In genomic region chr20:38973107-38973506, GRCh38 we compare ENCODE assay signal across 19 cellular contexts. TPM values are rescaled to one million over a fixed set of nuclear protein-coding genes. Genes with fewer than 3 reads are reported as not detected.
DNase-seq lines count a peak whose midpoint lies in the region; ATAC-seq and TF ChIP-seq lines count a peak whose summit lies in the region.
"Had no signal": no experiment of that assay in that cellular context is flagged by ENCODE, and none has a peak within 500 bp of the region (broad histone marks: within the 10 kb centered on the region; RNA-seq: fewer than 3 reads in every experiment).

No MANE protein-coding gene starts in this region.

- H3K36me3 Mint-ChIP-seq in type B pancreatic cell, result peaks cover 10% of the 10 kb centered on the region

- no peaks in the 10 kb centered on the region for H3K4me1 Mint-ChIP-seq in type B pancreatic cell (ENCODE audit: unreplicated experiment)
- H3K4me1 Mint-ChIP-seq: activated naive CD4-positive, alpha-beta T cell treated with anti-CD3 and anti-CD28 coated beads, Interleukin-2, amount 10 ng/mL, durations not matched to agents 7 days and 5 days had no signal

- no peak overlapping the region for H3K4me3 Mint-ChIP-seq in type B pancreatic cell
- H3K4me3 Mint-ChIP-seq: activated naive CD4-positive, alpha-beta T cell treated with anti-CD3 and anti-CD28 coated beads, Interleukin-2, amount 10 ng/mL, durations not matched to agents 7 days and 5 days; CD8-positive, alpha-beta T cell had no signal

- no peak for TF ChIP-seq POLR2A in transverse colon (IDR thresholded peaks at IDR 0.05)

- H3K9me3 Mint-ChIP-seq in type B pancreatic cell, result no peaks in the 10 kb centered on the region
- H3K9me3 Mint-ChIP-seq: activated naive CD4-positive, alpha-beta T cell treated with anti-CD3 and anti-CD28 coated beads, Interleukin-2, amount 10 ng/mL, durations not matched to agents 7 days and 5 days; CD8-positive, alpha-beta T cell had no signal

- H3K9me3 ChIP-seq in heart right ventricle (no peaks in the 10 kb centered on the region), muscle layer of duodenum (ENCODE audit: control insufficient read depth in 1 of 2, low read length in 2 of 2) (no peaks in the 10 kb centered on the region), transverse colon (no peaks in the 10 kb centered on the region)
- H3K9me3 ChIP-seq: tibial artery had no signal

- TF ChIP-seq EP300 in transverse colon (IDR thresholded peaks at IDR 0.05; ENCODE audit: low read depth), result no peak

- H3K27ac Mint-ChIP-seq in type B pancreatic cell, result no peak overlapping the region
- H3K27ac Mint-ChIP-seq: activated naive CD4-positive, alpha-beta T cell treated with anti-CD3 and anti-CD28 coated beads, Interleukin-2, amount 10 ng/mL, durations not matched to agents 7 days and 5 days; CD8-positive, alpha-beta T cell; progenitor cell of endocrine pancreas had no signal

- ATAC-seq in heart right ventricle (peak in 2 of 8 donors; percentile 5 to 6), left ventricle myocardium superior (no peak), GM18907 (IDR thresholded peaks at IDR 0.05; ENCODE audit: unreplicated experiment) (no peak)
- ATAC-seq: CD8-positive, alpha-beta T cell; stimulated activated naive CD8-positive, alpha-beta T cell treated with anti-CD3 and anti-CD28 coated beads, Interleukin-15, Interleukin-2, amounts not matched to agents 100 U/mL and 50 U/mL, for 24 hours had no signal

- no peaks in the 10 kb centered on the region for H3K27me3 ChIP-seq in heart right ventricle
- H3K27me3 ChIP-seq in muscle layer of duodenum (ENCODE audit: low read depth, low read length), result no peaks in the 10 kb centered on the region
- no peaks in the 10 kb centered on the region for H3K27me3 ChIP-seq in transverse colon
- H3K27me3 ChIP-seq: tibial artery had no signal

- H3K4me1 ChIP-seq in heart right ventricle (peaks cover 0 to 38% (median 6%) of the 10 kb centered on the region in 9 donors), muscle layer of duodenum (ENCODE audit: control insufficient read depth in 1 of 2, insufficient read depth in 2 of 2, low read length in 2 of 2) (peaks cover 5% of the 10 kb centered on the region in 2 donors), transverse colon (peaks cover 12 to 40% (median 23%) of the 10 kb centered on the region in 4 donors)

- DNase-seq in heart right ventricle (no peak), left ventricle myocardium superior (no peak), astrocyte of the spinal cord (ENCODE audit: low read depth, low spot score) (peak; percentile 2), transverse colon (no peak), type B pancreatic cell (ENCODE audit: extremely low spot score, unreplicated experiment) (no peak), KG1 (lab: John Stamatoyannopoulos, UW) (no peak)
- DNase-seq: activated naive CD4-positive, alpha-beta T cell treated with anti-CD3 and anti-CD28 coated beads, Interleukin-2, amount 10 ng/mL, durations not matched to agents 7 days and 5 days; CD8-positive, alpha-beta T cell; DMS 273 treated with DMSO at 0.1 percent for 48 hours; H7; NCI-H1417; NCI-H2029 treated with DMSO at 0.1 percent for 48 hours; OCI-M1; stimulated activated naive CD8-positive, alpha-beta T cell treated with anti-CD3 and anti-CD28 coated beads, Interleukin-15, Interleukin-2, amounts not matched to agents 100 U/mL and 50 U/mL, for 24 hours; tibial artery had no signal

- H3K4me3 ChIP-seq in heart right ventricle (no peak overlapping the region), astrocyte of the spinal cord (ENCODE audit: low read depth, low read length) (no peak overlapping the region), muscle layer of duodenum (ENCODE audit: low read depth in 1 of 2, low read length in 2 of 2) (peak overlapping the region in 1 of 2 donors; percentile 4), transverse colon (no peak overlapping the region)
- H3K4me3 ChIP-seq: tibial artery had no signal

- intact Hi-C loops in heart right ventricle (cut with DNase I) (no loop called here), left ventricle myocardium superior (cut with micrococcal nuclease) (no loop called here), transverse colon (cut with DNase I; ENCODE audit: low total_unique reads) (no loop called here)

- H3K36me3 ChIP-seq in heart right ventricle, result peaks cover 0 to 85% (median 19%) of the 10 kb centered on the region in 9 donors
- peaks cover 8 to 11% of the 10 kb centered on the region in 2 donors for H3K36me3 ChIP-seq in muscle layer of duodenum (ENCODE audit: control insufficient read depth in 1 of 2, insufficient read depth in 2 of 2, low read length in 2 of 2)
- peaks cover 0 to 10% (median 0%) of the 10 kb centered on the region in 4 donors for H3K36me3 ChIP-seq in transverse colon

- in situ Hi-C loops in astrocyte of the spinal cord (cut with HindIII; ENCODE audit: low sequenced_read_pairs) (no loop called here), transverse colon (cut with MboI; ENCODE audit: low pct_ligation_motif_present in 1 of 4, low pct_unique_long_range_greater_than_20kb in 1 of 4, low sequenced_read_pairs in 3 of 4) (no loop called here)

- H3K27me3 Mint-ChIP-seq in type B pancreatic cell, result no peaks in the 10 kb centered on the region
- H3K27me3 Mint-ChIP-seq: activated naive CD4-positive, alpha-beta T cell treated with anti-CD3 and anti-CD28 coated beads, Interleukin-2, amount 10 ng/mL, durations not matched to agents 7 days and 5 days; progenitor cell of endocrine pancreas had no signal

- peak overlapping the region in 7 of 10 donors; percentile 3 to 62 (median 46) for H3K27ac ChIP-seq in heart right ventricle
- H3K27ac ChIP-seq in muscle layer of duodenum (ENCODE audit: low read length), result peak overlapping the region; percentile 82
- peak overlapping the region in 3 of 4 donors; percentile 33 to 66 (median 48) for H3K27ac ChIP-seq in transverse colon
- H3K27ac ChIP-seq: KMS-11 had no signal

- TF ChIP-seq CTCF in heart right ventricle (IDR thresholded peaks at IDR 0.05) (no peak), astrocyte of the spinal cord (IDR thresholded peaks at IDR 0.05; ENCODE audit: low read depth, low read length) (no peak), transverse colon (IDR thresholded peaks at IDR 0.05) (no peak), type B pancreatic cell (conservative IDR thresholded peaks at IDR 0.05) (no peak)

RNA-seq across cellular contexts. Expression of gene DHX35, which starts 11.0 kb away (rescaled TPM):
- total RNA-seq in heart right ventricle, result 10 to 100 TPM in 7 of 10 donors, 1 to 10 TPM in 3; 8.8 to 14.3 (median 10.6) TPM
- polyA plus RNA-seq in heart right ventricle, result 1 to 10 TPM; 5.1 to 9.4 TPM
- total RNA-seq in left ventricle myocardium superior, result 15.4 TPM
- 10 to 100 TPM; 15.5 to 75.9 (median 17.7) TPM for total RNA-seq in transverse colon
- total RNA-seq in type B pancreatic cell (ENCODE audit: low replicate concordance), result 7.1 and 14.0 TPM in 2 replicates

RNA-seq across cellular contexts. Expression of gene FAM83D, which starts 46.9 kb away (rescaled TPM):
- total RNA-seq in heart right ventricle, result 1 to 10 TPM in 1 of 10 donors, under 1 TPM in 9; 0.12 to 2.8 (median 0.46) TPM
- polyA plus RNA-seq in heart right ventricle, result under 1 TPM; 0.15 to 0.67 TPM
- total RNA-seq in left ventricle myocardium superior, result 0.20 TPM
- 10 to 100 TPM in 3 of 4 donors, 1 to 10 TPM in 1; 7.2 to 42.3 (median 19.6) TPM for total RNA-seq in transverse colon
- total RNA-seq in type B pancreatic cell (ENCODE audit: low replicate concordance), result 11.7 and 23.1 TPM in 2 replicates
